In the genomic region with DNA sequence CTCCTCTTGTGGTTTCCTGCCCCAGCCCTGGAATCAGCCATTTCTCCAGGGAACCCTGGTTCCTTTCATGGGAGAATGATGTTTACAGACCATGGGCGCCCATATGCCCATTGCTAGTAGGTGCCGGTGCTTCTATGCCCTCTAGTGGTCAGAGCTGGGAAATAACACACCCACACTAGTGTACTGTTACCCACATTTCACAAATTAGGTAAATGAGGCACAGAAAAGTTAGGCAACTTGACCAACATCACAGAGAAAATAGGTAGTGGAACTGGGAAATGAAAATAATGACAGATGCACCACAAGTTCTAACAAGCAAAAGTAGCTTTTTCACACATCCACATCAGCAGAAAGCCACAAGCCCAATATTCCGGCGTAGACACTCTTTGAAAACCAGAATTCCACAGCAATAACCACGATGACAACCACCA, we compare ENCODE assay signal across 8 cellular contexts. TPM values are rescaled to one million over a fixed set of nuclear protein-coding genes. Genes with fewer than 3 reads are reported as not detected.
DNase-seq lines count a peak whose midpoint lies in the region; ATAC-seq, FAIRE-seq and TF ChIP-seq lines count a peak whose summit lies in the region.

No MANE protein-coding gene starts in this region.

- no peaks in the 10 kb centered on the region for H3K79me2 ChIP-seq in GM12878 (ENCODE audit: control insufficient read depth, insufficient read depth, low read length)

- H3K27ac Mint-ChIP-seq in T-helper 17 cell, result no peak overlapping the region

- no TSS peak for BruUV-seq in GM12878 (replicated peaks; lab: Mats Ljungman, UMichigan)

- H3K4me1 ChIP-seq in GM12878 (ENCODE audit: control insufficient read depth, insufficient read depth, low read length) (no peaks in the 10 kb centered on the region; the same call in 1 of the 2 replicates), kidney (ENCODE audit: control insufficient read depth in 1 of 2, insufficient read depth in 1 of 2, low read depth in 1 of 2, low read length in 2 of 2) (no peaks in the 10 kb centered on the region)

- H3K4me2 ChIP-seq in GM12878 (ENCODE audit: control insufficient read depth, insufficient read depth), result no peak overlapping the region

- peaks cover 2% of the 10 kb centered on the region for H3K36me3 Mint-ChIP-seq in T-helper 17 cell (ENCODE audit: low read depth)

- H3K9me3 ChIP-seq in T-helper 17 cell (ENCODE audit: control insufficient read depth, low read length, poor library complexity, severe bottlenecking), result no peaks in the 10 kb centered on the region
- H3K9me3 ChIP-seq in GM12878 (replicated peaks; ENCODE audit: control insufficient read depth, insufficient read depth, low read length), result no peaks in the 10 kb centered on the region
- no peaks in the 10 kb centered on the region for H3K9me3 ChIP-seq in kidney (ENCODE audit: control insufficient read depth in 1 of 2, low read length in 2 of 2)

- peak; percentile 16; the same call in 1 of the 2 replicates for TF ChIP-seq RAD21 in GM12878 (IDR thresholded peaks at IDR 0.05; ENCODE audit: insufficient read depth, low read depth, low read length)

- H3K9ac ChIP-seq in GM12878 (ENCODE audit: control insufficient read depth, insufficient read depth, low read length), result no peak overlapping the region
- no peak overlapping the region for H3K9ac ChIP-seq in kidney (ENCODE audit: low read length in 2 of 2)

- no peak overlapping the region for H2AFZ ChIP-seq in GM12878 (ENCODE audit: control insufficient read depth, low read depth, low read length)

- peak; percentile 52 to 84 (median 83) for TF ChIP-seq CTCF in GM12878 (IDR thresholded peaks at IDR 0.05 in 2 of 3, conservative IDR thresholded peaks at IDR 0.05 in 1 of 3; ENCODE audit: control insufficient read depth in 2 of 3, extremely low read depth in 1 of 3, insufficient read depth in 1 of 3, low read depth in 3 of 3, low read length in 3 of 3)
- TF ChIP-seq CTCF in kidney (IDR thresholded peaks at IDR 0.05; ENCODE audit: borderline replicate concordance, extremely low read depth, insufficient read depth), result peak; percentile 50

- peaks cover 11% of the 10 kb centered on the region for H3K4me1 Mint-ChIP-seq in T-helper 17 cell

- FAIRE-seq in GM12891 (lab: Jason Lieb, UNC) (peak; percentile 98), GM12878 (lab: Jason Lieb, UNC) (peak; percentile 99), kidney (lab: Jason Lieb, UNC) (no peak)

- H3K4me3 Mint-ChIP-seq in T-helper 17 cell, result peak overlapping the region; percentile 74

- no peak for TF ChIP-seq POLR2A in GM12891 (IDR thresholded peaks at IDR 0.05; ENCODE audit: low read depth, low read length)
- TF ChIP-seq POLR2A in GM12878 (IDR thresholded peaks at IDR 0.05; ENCODE audit: low read depth, low read length), result no peak

- TF ChIP-seq EP300 in GM12878 (IDR thresholded peaks at IDR 0.05; ENCODE audit: borderline replicate concordance in 1 of 2, control insufficient read depth in 1 of 2, low read depth in 2 of 2, low read length in 2 of 2), result no peak

- SMC1A ChIA-PET in GM12878 (lab: Charles Lee; ENCODE audit: uncharacterized antibody, unreplicated experiment), result interaction anchor here (0.9 to 5.5 kb wide), 11 partner anchors 10 to 356 kb away, joined by 3 to 47 read pairs (median 4); partner anchors contain the start of genes DMAC2, RABAC1 and RPS19

- RAD21 ChIA-PET in GM12878 (lab: Charles Lee; ENCODE audit: unreplicated experiment), result interaction anchor here (1.1 to 5.2 kb wide), 2 partner anchors 26 to 69 kb away, joined by 3 to 37 read pairs; no protein-coding TSS in a partner anchor

- H3K27ac ChIP-seq in GM12878 (ENCODE audit: control insufficient read depth, insufficient read depth), result no peak overlapping the region
- H3K27ac ChIP-seq in kidney (ENCODE audit: low read depth in 2 of 2, low read length in 2 of 2), result no peak overlapping the region

- WGBS in GM12878 (ENCODE audit: insufficient coverage, insufficient replicate concordance, low lambda C conversion rate, missing lambda C conversion rate), result 5% methylated on average over 5 of the region's 5 CpGs

- intact Hi-C loops in GM12878 (cut with micrococcal nuclease; ENCODE audit: unreplicated experiment) (no loop called here), kidney (cut with DNase I) (no loop called here)

- in situ Hi-C loops in GM12878 (cut with MboI), result no loop called here

- no peak for DNase-seq in GM12891 (ENCODE audit: insufficient read length, low spot score)
- DNase-seq in NCI-H1436 (lab: John Stamatoyannopoulos, UW), result peak; percentile 82
- DNase-seq in T-helper 17 cell, result peak in 2 of 3 donors; percentile 19 to 47
- DNase-seq in GM12878 (ENCODE audit: low read depth, low spot score), result peak; percentile 23
- no peak for DNase-seq in kidney
- peak in 2 of 3 donors; percentile 17 to 30 for DNase-seq in stimulated activated CD4-positive, alpha-beta T cell treated with anti-CD3 and anti-CD28 coated beads, TNF-alpha, amount 100 ng/mL, for 1 hour (ENCODE audit: low read depth in 3 of 3, low spot score in 1 of 3)

- H3K4me3 ChIP-seq in GM12878 (no peak overlapping the region), kidney (ENCODE audit: low read length in 2 of 2) (no peak overlapping the region)

- peaks cover 0 to 6% of the 10 kb centered on the region in 2 experiments; a peak in 2 of 4 replicates for H3K27me3 ChIP-seq in GM12878 (replicated peaks in 1 of 2; ENCODE audit: control insufficient read depth in 2 of 2, insufficient read depth in 2 of 2, low read length in 1 of 2)

- ATAC-seq in T-helper 17 cell (peak; percentile 97), GM12878 (peak; percentile 97), GM18909 (IDR thresholded peaks at IDR 0.05; ENCODE audit: poor library complexity, unreplicated experiment) (no peak), HG03469 (IDR thresholded peaks at IDR 0.05; ENCODE audit: unreplicated experiment) (no peak)

- peaks cover 57% of the 10 kb centered on the region for H3K27me3 Mint-ChIP-seq in T-helper 17 cell

- no peaks in the 10 kb centered on the region for H4K20me1 ChIP-seq in GM12878 (ENCODE audit: control insufficient read depth, insufficient read depth)

- no peaks in the 10 kb centered on the region for H3K36me3 ChIP-seq in GM12878 (ENCODE audit: control insufficient read depth in 2 of 2, insufficient read depth in 2 of 2, low read length in 1 of 2)
- H3K36me3 ChIP-seq in kidney (ENCODE audit: control insufficient read depth in 1 of 2, insufficient read depth in 2 of 2, low read length in 2 of 2), result no peaks in the 10 kb centered on the region

- CTCF ChIA-PET in GM12878 (lab: Yijun Ruan, JAX), result interaction anchor here (0.7 to 7.2 kb wide), 28 partner anchors 9 to 1933 kb away, joined by 3 to 188 read pairs (median 4); partner anchors contain the start of genes CEACAM6, CEACAM7 and RABAC1

- POLR2A ChIA-PET in GM12878 (lab: Charles Lee), result no interaction called here

RNA-seq across cellular contexts. Expression of gene CEACAM3, which starts 1.3 kb away (rescaled TPM):
- 0.18 TPM for polyA plus RNA-seq in GM12891 (2012; ENCODE audit: low read depth, missing spikeins)
- total RNA-seq in T-helper 17 cell (under 1 TPM in 1 of 2 donors, not detected in 1; 0.25 TPM), GM12878 (2014; rRNA removed) (not detected in 2 replicates), GM12878 (2014; rRNA removed; fragmentation: Illumina TruSeq; extraction: Trizol) (not detected in 2 replicates), GM12878 (2021) (not detected in 2 replicates), kidney (0.69 TPM)
- total RNA-seq in GM12878 (2013; cell fraction: nucleolus; rRNA removed), result not detected in 2 replicates
- not detected for polyA plus RNA-seq in GM12878 (2011; ENCODE audit: low read depth)
- polyA plus RNA-seq in GM12878 (2011; rRNA removed) (not detected in 2 replicates), GM12878 (2014; fragmentation: Illumina TruSeq; extraction: Trizol) (not detected in 2 replicates), GM12878 (2014; fragmentation: Nextera tagmentation; extraction: Ambion mirVana) (not detected), GM12878 (2014; rRNA removed) (not detected in 2 replicates), GM12878 (2016; fragmentation: Nextera tagmentation; extraction: Ambion mirVana) (not detected), kidney (ENCODE audit: insufficient read depth, low read depth, low replicate concordance) (not detected)
- polyA plus RNA-seq in GM12878 (2011; cell fraction: cytosol; rRNA removed), result not detected in 2 replicates
- polyA plus RNA-seq in GM12878 (2011; cell fraction: nucleus; rRNA removed), result not detected in 2 replicates
- not detected in 2 replicates for polyA plus RNA-seq in GM12878 (2012)
- polyA minus RNA-seq in GM12878 (2011; rRNA and poly(A)+ RNA removed), result not detected in 2 replicates
- polyA minus RNA-seq in GM12878 (2011; cell fraction: cytosol; rRNA and poly(A)+ RNA removed), result not detected in 2 replicates
- polyA minus RNA-seq in GM12878 (2011; cell fraction: nucleus; rRNA and poly(A)+ RNA removed), result not detected in 2 replicates

RNA-seq across cellular contexts. Expression of gene CEACAM6, which starts 39.7 kb away (rescaled TPM):
- polyA plus RNA-seq in GM12891 (2012; ENCODE audit: low read depth, missing spikeins), result not detected
- total RNA-seq in T-helper 17 cell (not detected), GM12878 (2014; rRNA removed) (not detected in 2 replicates), GM12878 (2014; rRNA removed; fragmentation: Illumina TruSeq; extraction: Trizol) (not detected in 2 replicates), GM12878 (2021) (0.26 and 0.27 TPM in 2 replicates), kidney (not detected)
- not detected in 2 replicates for total RNA-seq in GM12878 (2013; cell fraction: nucleolus; rRNA removed)
- not detected for polyA plus RNA-seq in GM12878 (2011; ENCODE audit: low read depth)
- polyA plus RNA-seq in GM12878 (2011; rRNA removed) (not detected in 2 replicates), GM12878 (2014; fragmentation: Illumina TruSeq; extraction: Trizol) (not detected in 2 replicates), GM12878 (2014; fragmentation: Nextera tagmentation; extraction: Ambion mirVana) (not detected), GM12878 (2014; rRNA removed) (not detected in 2 replicates), GM12878 (2016; fragmentation: Nextera tagmentation; extraction: Ambion mirVana) (not detected), kidney (ENCODE audit: insufficient read depth, low read depth, low replicate concordance) (not detected)
- not detected in 2 replicates for polyA plus RNA-seq in GM12878 (2011; cell fraction: cytosol; rRNA removed)
- polyA plus RNA-seq in GM12878 (2011; cell fraction: nucleus; rRNA removed), result not detected in 2 replicates
- polyA plus RNA-seq in GM12878 (2012), result not detected in 2 replicates
- not detected in 2 replicates for polyA minus RNA-seq in GM12878 (2011; rRNA and poly(A)+ RNA removed)
- not detected in 2 replicates for polyA minus RNA-seq in GM12878 (2011; cell fraction: cytosol; rRNA and poly(A)+ RNA removed)
- polyA minus RNA-seq in GM12878 (2011; cell fraction: nucleus; rRNA and poly(A)+ RNA removed), result not detected in 2 replicates

RNA-seq across cellular contexts. Expression of gene LYPD4, which starts 49.4 kb away (rescaled TPM):
- polyA plus RNA-seq in GM12891 (2012; ENCODE audit: low read depth, missing spikeins), result not detected
- total RNA-seq in T-helper 17 cell, result not detected
- total RNA-seq in GM12878 (2013; cell fraction: nucleolus; rRNA removed), result not detected in 2 replicates
- total RNA-seq in GM12878 (2014; rRNA removed), result not detected in 2 replicates
- not detected in 2 replicates for total RNA-seq in GM12878 (2014; rRNA removed; fragmentation: Illumina TruSeq; extraction: Trizol)
- total RNA-seq in GM12878 (2021), result not detected in 2 replicates
- not detected for polyA plus RNA-seq in GM12878 (2011; ENCODE audit: low read depth)
- not detected in 2 replicates for polyA plus RNA-seq in GM12878 (2011; rRNA removed)
- polyA plus RNA-seq in GM12878 (2011; cell fraction: cytosol; rRNA removed), result not detected in 2 replicates
- polyA plus RNA-seq in GM12878 (2011; cell fraction: nucleus; rRNA removed), result not detected in 2 replicates
- not detected in 2 replicates for polyA plus RNA-seq in GM12878 (2012)
- polyA plus RNA-seq in GM12878 (2014; fragmentation: Illumina TruSeq; extraction: Trizol), result not detected in 2 replicates
- not detected for polyA plus RNA-seq in GM12878 (2014; fragmentation: Nextera tagmentation; extraction: Ambion mirVana)
- not detected in 2 replicates for polyA plus RNA-seq in GM12878 (2014; rRNA removed)
- polyA plus RNA-seq in GM12878 (2016; fragmentation: Nextera tagmentation; extraction: Ambion mirVana), result not detected
- not detected in 2 replicates for polyA minus RNA-seq in GM12878 (2011; rRNA and poly(A)+ RNA removed)
- polyA minus RNA-seq in GM12878 (2011; cell fraction: cytosol; rRNA and poly(A)+ RNA removed), result not detected in 2 replicates
- not detected in 2 replicates for polyA minus RNA-seq in GM12878 (2011; cell fraction: nucleus; rRNA and poly(A)+ RNA removed)
- not detected for total RNA-seq in kidney
- polyA plus RNA-seq in kidney (ENCODE audit: insufficient read depth, low read depth, low replicate concordance), result not detected

RNA-seq across cellular contexts. Expression of gene DMRTC2, which starts 49.8 kb away (rescaled TPM):
- polyA plus RNA-seq in GM12891 (2012; ENCODE audit: low read depth, missing spikeins), result not detected
- total RNA-seq in T-helper 17 cell (not detected), GM12878 (2014; rRNA removed) (not detected in 2 replicates), GM12878 (2014; rRNA removed; fragmentation: Illumina TruSeq; extraction: Trizol) (not detected in 2 replicates), GM12878 (2021) (not detected in 2 replicates), kidney (not detected)
- not detected in 2 replicates for total RNA-seq in GM12878 (2013; cell fraction: nucleolus; rRNA removed)
- polyA plus RNA-seq in GM12878 (2011; ENCODE audit: low read depth), result not detected
- polyA plus RNA-seq in GM12878 (2011; rRNA removed) (not detected in 2 replicates), GM12878 (2014; fragmentation: Illumina TruSeq; extraction: Trizol) (not detected in 2 replicates), GM12878 (2014; fragmentation: Nextera tagmentation; extraction: Ambion mirVana) (not detected), GM12878 (2014; rRNA removed) (not detected in 2 replicates), GM12878 (2016; fragmentation: Nextera tagmentation; extraction: Ambion mirVana) (not detected), kidney (ENCODE audit: insufficient read depth, low read depth, low replicate concordance) (not detected)
- not detected in 2 replicates for polyA plus RNA-seq in GM12878 (2011; cell fraction: cytosol; rRNA removed)
- polyA plus RNA-seq in GM12878 (2011; cell fraction: nucleus; rRNA removed), result not detected in 2 replicates
- not detected in 2 replicates for polyA plus RNA-seq in GM12878 (2012)
- polyA minus RNA-seq in GM12878 (2011; rRNA and poly(A)+ RNA removed), result not detected in 2 replicates
- polyA minus RNA-seq in GM12878 (2011; cell fraction: cytosol; rRNA and poly(A)+ RNA removed), result not detected in 2 replicates
- not detected in 2 replicates for polyA minus RNA-seq in GM12878 (2011; cell fraction: nucleus; rRNA and poly(A)+ RNA removed)

Comparison
In these comparisons a context has a peak if more than half of its experiments do, and no peak if none do; other contexts are left out.
1. DNase-seq: peak in NCI-H1436 (single experiment), T-helper 17 cell (2 of 3), GM12878 (single experiment) and stimulated activated CD4-positive, alpha-beta T cell treated with anti-CD3 and anti-CD28 coated beads, TNF-alpha, amount 100 ng/mL, for 1 hour (2 of 3); none in GM12891 (single experiment) and kidney (single experiment).
2. ATAC-seq: peak in T-helper 17 cell (single experiment) and GM12878 (single experiment); none in GM18909 (single experiment) and HG03469 (single experiment).